Comparison of ENCODE assay signal across 2 cellular contexts in the genomic region with DNA sequence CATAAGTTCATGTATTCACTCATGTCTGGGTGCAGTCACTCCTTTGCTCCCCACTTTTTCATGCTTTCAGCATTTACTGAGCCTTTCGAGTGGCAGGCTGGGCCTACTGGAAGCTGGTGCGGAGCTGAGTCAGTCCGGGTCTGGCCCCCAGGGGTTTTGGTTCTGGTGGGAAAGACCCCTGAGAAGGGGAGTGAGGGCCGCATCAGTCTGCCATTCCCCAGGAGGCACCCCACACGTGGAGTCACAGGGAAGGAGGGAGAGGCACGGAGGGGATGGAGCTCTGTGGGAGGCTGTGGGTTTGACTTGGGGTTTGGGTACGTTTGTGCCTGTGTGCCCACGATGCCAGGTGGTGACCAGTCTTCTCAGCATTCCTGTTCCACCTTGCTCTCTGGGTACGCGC.
TF ChIP-seq lines count a peak whose summit lies in the region.

No MANE protein-coding gene starts in this region.

TF ChIP-seq in HEK293, 187 proteins besides CTCF, POLR2A, EP300 and RAD21:
- TF ChIP-seq ZFP3 (tag by site-specific recombination; IDR thresholded peaks at IDR 0.05; ENCODE audit: low read depth) (no peak), ZNF514 (tag by site-specific recombination; IDR thresholded peaks at IDR 0.05) (no peak), GLIS1 (tag by site-specific recombination; IDR thresholded peaks at IDR 0.05) (peak; percentile 31; the same call in 1 of the 2 replicates)

TF ChIP-seq in H1, 55 proteins besides CTCF, POLR2A, EP300 and RAD21 (continued from another document):
- TF ChIP-seq CBX5 (IDR thresholded peaks at IDR 0.05; ENCODE audit: low read depth, low read length) (no peak), MAFK (IDR thresholded peaks at IDR 0.05; ENCODE audit: low read depth, low read length) (no peak), GTF2F1 (IDR thresholded peaks at IDR 0.05; ENCODE audit: borderline replicate concordance, low read depth, low read length) (no peak), POU5F1 (IDR thresholded peaks at IDR 0.05; ENCODE audit: low read depth, low read length) (no peak), JUN (IDR thresholded peaks at IDR 0.05; ENCODE audit: low read depth, low read length) (no peak), SIX5 (IDR thresholded peaks at IDR 0.05; ENCODE audit: low read depth, low read length) (no peak), BCL11A (IDR thresholded peaks at IDR 0.05; ENCODE audit: low read depth in 2 of 2, low read length in 2 of 2) (no peak), CEBPB (IDR thresholded peaks at IDR 0.05; ENCODE audit: low read depth, low read length) (no peak), EZH2 (IDR thresholded peaks at IDR 0.05; ENCODE audit: low read depth, low read length, severe bottlenecking) (no peak), KDM5A (IDR thresholded peaks at IDR 0.05; ENCODE audit: low read length) (no peak)
- TF ChIP-seq, protein P1, sequence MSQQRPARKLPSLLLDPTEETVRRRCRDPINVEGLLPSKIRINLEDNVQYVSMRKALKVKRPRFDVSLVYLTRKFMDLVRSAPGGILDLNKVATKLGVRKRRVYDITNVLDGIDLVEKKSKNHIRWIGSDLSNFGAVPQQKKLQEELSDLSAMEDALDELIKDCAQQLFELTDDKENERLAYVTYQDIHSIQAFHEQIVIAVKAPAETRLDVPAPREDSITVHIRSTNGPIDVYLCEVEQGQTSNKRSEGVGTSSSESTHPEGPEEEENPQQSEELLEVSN (IDR thresholded peaks at IDR 0.05), result no peak
